ENCODE assay signal across 8 cellular contexts in the genomic region with DNA sequence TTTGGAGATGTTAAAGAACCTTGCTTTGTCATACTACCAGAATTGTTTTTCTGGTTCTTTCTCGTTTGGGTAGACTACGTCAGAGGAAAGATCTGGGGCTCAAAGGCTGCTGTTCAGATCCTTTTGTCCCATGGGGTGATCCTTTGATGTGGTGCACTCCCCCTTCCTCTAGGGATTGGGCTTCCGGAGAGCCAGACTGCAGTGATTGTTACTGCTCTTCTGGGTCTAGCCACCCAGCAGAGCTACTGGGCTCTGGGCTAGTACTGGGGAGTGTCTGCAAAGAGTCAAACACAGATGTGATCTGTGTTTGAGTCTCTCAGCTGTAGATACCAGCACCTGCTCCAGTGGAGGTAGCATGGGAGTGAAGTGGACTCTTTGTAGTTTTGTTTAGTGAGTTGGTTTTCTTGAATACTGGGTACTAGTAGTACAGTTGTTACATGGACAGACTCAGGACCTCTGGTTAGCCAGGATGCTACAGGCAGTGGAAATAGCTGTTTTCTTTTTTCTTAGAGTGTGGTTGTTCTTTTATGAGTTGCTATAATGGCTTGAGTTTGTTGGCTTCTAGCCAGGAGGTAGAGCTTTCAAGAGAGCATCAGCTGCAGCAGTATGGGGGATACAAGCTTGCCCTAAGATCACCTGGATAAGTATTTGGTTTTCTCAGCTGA. TPM values are rescaled to one million over a fixed set of nuclear protein-coding genes. Genes with fewer than 3 reads are reported as not detected.
DNase-seq lines count a peak whose midpoint lies in the region; ATAC-seq and TF ChIP-seq lines count a peak whose summit lies in the region.

No MANE protein-coding gene starts in this region.

- no peaks in the 10 kb centered on the region for H3K36me3 ChIP-seq in Caco-2 (ENCODE audit: control insufficient read depth, insufficient read depth, low read length)
- no peaks in the 10 kb centered on the region for H3K36me3 ChIP-seq in hepatocyte (replicated peaks; ENCODE audit: insufficient read depth, low read depth)
- H3K36me3 ChIP-seq in thyroid gland, result no peaks in the 10 kb centered on the region
- H3K36me3 ChIP-seq in psoas muscle (ENCODE audit: insufficient read depth in 1 of 2, low read depth in 1 of 2), result no peaks in the 10 kb centered on the region

- TF ChIP-seq CTCF in Caco-2 (IDR thresholded peaks at IDR 0.05; ENCODE audit: insufficient read depth in 1 of 2, low read depth in 1 of 2, low read length in 1 of 2, severe bottlenecking in 1 of 2, unreplicated experiment in 1 of 2), result no peak
- no peak for TF ChIP-seq CTCF in hepatocyte (IDR thresholded peaks at IDR 0.05; ENCODE audit: poor library complexity)
- TF ChIP-seq CTCF in thyroid gland (IDR thresholded peaks at IDR 0.05), result no peak
- TF ChIP-seq CTCF in psoas muscle (IDR thresholded peaks at IDR 0.05), result no peak

- H3K79me2 ChIP-seq in hepatocyte, result peaks cover 14% of the 10 kb centered on the region

- intact Hi-C loops in Caco-2 (cut with micrococcal nuclease; ENCODE audit: unreplicated experiment), result no loop called here
- intact Hi-C loops in posterior vena cava (cut with DNase I), result no loop called here
- intact Hi-C loops in thyroid gland (cut with DNase I), result no loop called here
- intact Hi-C loops in psoas muscle (cut with DNase I), result no loop called here

- no peak for TF ChIP-seq POLR2A in thyroid gland (IDR thresholded peaks at IDR 0.05)

- H3K27me3 Mint-ChIP-seq in Caco-2 (ENCODE audit: insufficient read depth, unreplicated experiment), result no peaks in the 10 kb centered on the region
- no peaks in the 10 kb centered on the region for H3K27me3 Mint-ChIP-seq in activated CD4-positive, alpha-beta T cell treated with anti-CD3 and anti-CD28 coated beads, Interleukin-2, amount 10 ng/mL, durations not matched to agents 7 days and 5 days

- ATAC-seq in HG03045 (IDR thresholded peaks at IDR 0.05; ENCODE audit: unreplicated experiment), result peak; percentile 53
- ATAC-seq in psoas muscle, result no peak

- H3K9me3 Mint-ChIP-seq in Caco-2 (ENCODE audit: unreplicated experiment), result no peaks in the 10 kb centered on the region
- H3K9me3 Mint-ChIP-seq in activated CD4-positive, alpha-beta T cell treated with anti-CD3 and anti-CD28 coated beads, Interleukin-2, amount 10 ng/mL, durations not matched to agents 7 days and 5 days, result peaks cover 11% of the 10 kb centered on the region

- DNase-seq in Caco-2 (no peak), hepatocyte (ENCODE audit: low spot score) (no peak), posterior vena cava (ENCODE audit: low spot score) (no peak), thyroid gland (no peak), cerebellum (ENCODE audit: low spot score) (no peak), psoas muscle (no peak)
- peak; percentile 21 for DNase-seq in activated CD4-positive, alpha-beta T cell treated with anti-CD3 and anti-CD28 coated beads, Interleukin-2, amount 10 ng/mL, durations not matched to agents 7 days and 5 days

- no peaks in the 10 kb centered on the region for H3K9me2 ChIP-seq in hepatocyte (replicated peaks; ENCODE audit: insufficient read depth)

- peaks cover 36% of the 10 kb centered on the region for H3K4me1 Mint-ChIP-seq in Caco-2 (ENCODE audit: low read depth, unreplicated experiment)
- peaks cover 46% of the 10 kb centered on the region for H3K4me1 Mint-ChIP-seq in activated CD4-positive, alpha-beta T cell treated with anti-CD3 and anti-CD28 coated beads, Interleukin-2, amount 10 ng/mL, durations not matched to agents 7 days and 5 days

- CTCF ChIA-PET in Caco-2 (lab: Charles Lee), result interaction anchor here (1.6 kb wide), 1 partner anchor 65 kb away, joined by 3 read pairs; the partner anchor contains the start of gene EPSTI1
- CTCF ChIA-PET in activated CD4-positive, alpha-beta T cell treated with anti-CD3 and anti-CD28 coated beads, Interleukin-2, amount 10 ng/mL, durations not matched to agents 7 days and 5 days (lab: Charles Lee), result interaction anchor here (0.9 to 1.6 kb wide), 4 partner anchors 10 to 1422 kb away, joined by 3 to 5 read pairs (median 4); no protein-coding TSS in a partner anchor

- H3K27ac ChIP-seq in hepatocyte (peak overlapping the region; percentile 87), thyroid gland (peak overlapping the region in 1 of 3 donors; percentile 34), psoas muscle (no peak overlapping the region)

- TSS peak; percentile 21 for BruUV-seq in Caco-2 (replicated peaks; lab: Mats Ljungman, UMichigan)

- POLR2A ChIA-PET in Caco-2 (lab: Charles Lee), result interaction anchor here (1.0 kb wide), 1 partner anchor 89 kb away, joined by 4 read pairs; no protein-coding TSS in a partner anchor
- POLR2A ChIA-PET in activated CD4-positive, alpha-beta T cell treated with anti-CD3 and anti-CD28 coated beads, Interleukin-2, amount 10 ng/mL, durations not matched to agents 7 days and 5 days (lab: Charles Lee), result interaction anchor here (1.2 kb wide), 1 partner anchor 11 kb away, joined by 3 read pairs; no protein-coding TSS in a partner anchor

- no peak overlapping the region for H3K4me3 Mint-ChIP-seq in Caco-2 (ENCODE audit: unreplicated experiment)
- H3K4me3 Mint-ChIP-seq in activated CD4-positive, alpha-beta T cell treated with anti-CD3 and anti-CD28 coated beads, Interleukin-2, amount 10 ng/mL, durations not matched to agents 7 days and 5 days, result no peak overlapping the region

- H2AFZ ChIP-seq in hepatocyte, result no peak overlapping the region

- WGBS in hepatocyte (ENCODE audit: low lambda C conversion rate, missing lambda C conversion rate), result 36% methylated on average over 3 of the region's 3 CpGs
- 69 to 76% methylated on average over 3 of the region's 3 CpGs for WGBS in thyroid gland, 2 donors
- 71 to 87% (median 79%) methylated on average over 3 of the region's 3 CpGs for WGBS in psoas muscle, 3 donors

- H3K9me3 ChIP-seq in Caco-2 (peaks cover 10% of the 10 kb centered on the region), hepatocyte (ENCODE audit: low read depth) (no peaks in the 10 kb centered on the region), thyroid gland (no peaks in the 10 kb centered on the region), psoas muscle (peaks cover 5% of the 10 kb centered on the region)

- H3K4me2 ChIP-seq in hepatocyte, result peak overlapping the region; percentile 64

- no peaks in the 10 kb centered on the region for H3K27me3 ChIP-seq in Caco-2 (replicated peaks; ENCODE audit: control insufficient read depth, insufficient read depth, low read length)
- H3K27me3 ChIP-seq in hepatocyte, result no peaks in the 10 kb centered on the region
- H3K27me3 ChIP-seq in thyroid gland, result no peaks in the 10 kb centered on the region
- no peaks in the 10 kb centered on the region for H3K27me3 ChIP-seq in psoas muscle (ENCODE audit: insufficient read depth in 3 of 3, low read length in 2 of 3)

- no peak overlapping the region for H3K27ac Mint-ChIP-seq in Caco-2 (ENCODE audit: unreplicated experiment)
- H3K27ac Mint-ChIP-seq in activated CD4-positive, alpha-beta T cell treated with anti-CD3 and anti-CD28 coated beads, Interleukin-2, amount 10 ng/mL, durations not matched to agents 7 days and 5 days, result peak overlapping the region; percentile 82

- peak overlapping the region; percentile 18 for H3K4me3 ChIP-seq in Caco-2 (ENCODE audit: low read depth, low read length)
- H3K4me3 ChIP-seq in hepatocyte, result no peak overlapping the region
- no peak overlapping the region for H3K4me3 ChIP-seq in thyroid gland (replicated peaks in 1 of 3)
- no peak overlapping the region for H3K4me3 ChIP-seq in psoas muscle

- no peaks in the 10 kb centered on the region for H4K20me1 ChIP-seq in hepatocyte (ENCODE audit: insufficient read depth, poor library complexity, severe bottlenecking)

- peaks cover 81% of the 10 kb centered on the region for H3K4me1 ChIP-seq in Caco-2
- H3K4me1 ChIP-seq in hepatocyte (ENCODE audit: insufficient read depth), result peaks cover 36% of the 10 kb centered on the region
- peaks cover 25 to 38% of the 10 kb centered on the region in 2 donors for H3K4me1 ChIP-seq in thyroid gland
- H3K4me1 ChIP-seq in psoas muscle, result peaks cover 9% of the 10 kb centered on the region

- H3K36me3 Mint-ChIP-seq in Caco-2 (ENCODE audit: insufficient read depth, unreplicated experiment), result peaks cover 2% of the 10 kb centered on the region
- peaks cover 30% of the 10 kb centered on the region for H3K36me3 Mint-ChIP-seq in activated CD4-positive, alpha-beta T cell treated with anti-CD3 and anti-CD28 coated beads, Interleukin-2, amount 10 ng/mL, durations not matched to agents 7 days and 5 days (ENCODE audit: low read depth)

RNA-seq across cellular contexts. Expression of gene DNAJC15, which starts 34.4 kb away (rescaled TPM):
- total RNA-seq in Caco-2 (2022) (71.0 and 72.2 TPM in 2 replicates), hepatocyte (3.5 and 4.3 TPM in 2 replicates), posterior vena cava (10 to 100 TPM; 10.8 to 17.0 TPM), thyroid gland (10 to 100 TPM; 11.0 to 18.3 (median 12.5) TPM), cerebellum (12.0 TPM), psoas muscle (10 to 100 TPM in 3 of 4 donors, 1 to 10 TPM in 1; 9.4 to 13.6 (median 11.4) TPM)
- 10 to 100 TPM; 12.5 to 18.5 TPM for total RNA-seq in activated CD4-positive, alpha-beta T cell treated with anti-CD3 and anti-CD28 coated beads, Interleukin-2, amount 10 ng/mL, durations not matched to agents 7 days and 5 days
- polyA plus RNA-seq in hepatocyte (10.6 and 12.4 TPM in 2 replicates), psoas muscle (10 to 100 TPM; 17.1 to 22.4 (median 18.8) TPM)
